In genomic region chr2:26454561-26455001, GRCh38 we compare ENCODE assay signal across 35 cellular contexts. TPM values are rescaled to one million over a fixed set of nuclear protein-coding genes. Genes with fewer than 3 reads are reported as not detected.
"Had no signal": no experiment of that assay in that cellular context is flagged by ENCODE, and none has a peak within 500 bp of the region (broad histone marks: within the 10 kb centered on the region; RNA-seq: fewer than 3 reads in every experiment).

No MANE protein-coding gene starts in this region.

- H3K9me3 Mint-ChIP-seq: activated CD8-positive, alpha-beta T cell treated with anti-CD3 and anti-CD28 coated beads for 36 hours; activated naive CD4-positive, alpha-beta T cell treated with anti-CD3 and anti-CD28 coated beads, Interleukin-2, amount 50 U/mL, for 72 hours; activated T-cell treated with anti-CD3 and anti-CD28 coated beads, Interleukin-2, amount 50 U/mL, for 72 hours; T-helper 1 cell treated with Interleukin-12 subunit alpha and Interleukin-12 subunit beta and Interleukin-4 antibody, amounts not matched to agents 30 μg/mL and 1 μg/mL, for 36 hours had no signal

- H3K4me1 Mint-ChIP-seq: naive B cell had no signal

- ATAC-seq: activated CD8-positive, alpha-beta T cell treated with anti-CD3 and anti-CD28 coated beads for 36 hours; activated naive CD4-positive, alpha-beta T cell treated with anti-CD3 and anti-CD28 coated beads, Interleukin-2, amount 50 U/mL, for 72 hours; activated T-cell treated with anti-CD3 and anti-CD28 coated beads, Interleukin-2, amount 50 U/mL, for 72 hours had no signal

- H3K36me3 Mint-ChIP-seq: activated naive CD4-positive, alpha-beta T cell treated with anti-CD3 and anti-CD28 coated beads, Interleukin-2, amount 50 U/mL, for 72 hours; brain; naive B cell had no signal

- H3K27me3 ChIP-seq: adrenal gland, cardiac muscle cell, colonic mucosa, uterus had no signal

- H2AFZ ChIP-seq: parathyroid adenoma had no signal

- DNase-seq: activated CD4-positive, alpha-beta T cell treated with anti-CD3 and anti-CD28 coated beads for 1 hour; activated CD4-positive, alpha-beta T cell treated with anti-CD3 and anti-CD28 coated beads, Interleukin-2, amount 50 U/mL, for 1 hour; activated CD8-positive, alpha-beta T cell treated with anti-CD3 and anti-CD28 coated beads for 36 hours; activated naive CD4-positive, alpha-beta T cell; activated T-cell treated with anti-CD3 and anti-CD28 coated beads for 4 hours; activated T-cell treated with anti-CD3 and anti-CD28 coated beads, Interleukin-2, amount 50 U/mL, for 72 hours; cerebellar nuclear complex; colonic mucosa; effector memory CD4-positive, alpha-beta T cell; glutamatergic neuron; left cardiac atrium; left ventricle myocardium superior; naive B cell; nephron progenitor cell; nucleus accumbens; stimulated activated CD4-positive, alpha-beta T cell treated with anti-CD3 and anti-CD28 coated beads, Interleukin-15, amount 100 ng/mL, for 24 hours; stimulated activated CD4-positive, alpha-beta T cell treated with anti-CD3 and anti-CD28 coated beads, Interleukin-2, amount 100 ng/mL, for 24 hours; stimulated activated naive CD4-positive, alpha-beta T cell treated with Interleukin-2 at 50 U/mL for 16 hours; SW 1271; T1000; trophoblast cell; uterus; WERI-Rb-1 had no signal

- H3K4me3 Mint-ChIP-seq: activated CD8-positive, alpha-beta T cell treated with anti-CD3 and anti-CD28 coated beads for 36 hours; activated T-cell treated with anti-CD3 and anti-CD28 coated beads, Interleukin-2, amount 50 U/mL, for 72 hours; brain; naive B cell; nephron progenitor cell; T-helper 1 cell treated with Interleukin-12 subunit alpha and Interleukin-12 subunit beta and Interleukin-4 antibody, amounts not matched to agents 30 μg/mL and 1 μg/mL, for 36 hours had no signal

- H3K27ac ChIP-seq: adrenal gland, cardiac muscle cell, colonic mucosa, parathyroid adenoma, uterus, WERI-Rb-1 had no signal

- H3K27me3 Mint-ChIP-seq: activated CD8-positive, alpha-beta T cell treated with anti-CD3 and anti-CD28 coated beads for 36 hours had no signal

- H3K27ac Mint-ChIP-seq: activated CD8-positive, alpha-beta T cell treated with anti-CD3 and anti-CD28 coated beads for 36 hours; activated T-cell treated with anti-CD3 and anti-CD28 coated beads, Interleukin-2, amount 50 U/mL, for 72 hours; brain; naive B cell; nephron progenitor cell; T-helper 1 cell treated with Interleukin-12 subunit alpha and Interleukin-12 subunit beta and Interleukin-4 antibody, amounts not matched to agents 30 μg/mL and 1 μg/mL, for 36 hours had no signal

- H3K79me2 ChIP-seq: parathyroid adenoma had no signal

- H3K4me1 ChIP-seq: adrenal gland, colonic mucosa, parathyroid adenoma, uterus had no signal

- H3K9me3 ChIP-seq: adrenal gland, colonic mucosa, uterus had no signal

- H3K4me3 ChIP-seq: adrenal gland, cardiac muscle cell, colonic mucosa, smooth muscle cell, uterus had no signal

- H3K36me3 ChIP-seq: adrenal gland, cardiac muscle cell, colonic mucosa, uterus, WERI-Rb-1 had no signal

- H3K4me2 ChIP-seq: smooth muscle cell had no signal

RNA-seq across cellular contexts. Expression of gene OTOF, which starts 23.3 kb away (rescaled TPM):
- total RNA-seq: cardiac muscle cell, colonic mucosa, epithelial cell of proximal tubule, left ventricle myocardium superior, smooth muscle cell had no signal
- polyA plus RNA-seq: aorta, cardiac muscle cell, keratinocyte had no signal

RNA-seq across cellular contexts. Expression of gene DRC1, which starts 52.9 kb away (rescaled TPM):
- total RNA-seq: activated CD8-positive, alpha-beta T cell treated with anti-CD3 and anti-CD28 coated beads for 36 hours; activated naive CD4-positive, alpha-beta T cell treated with anti-CD3 and anti-CD28 coated beads, Interleukin-2, amount 50 U/mL, for 72 hours; cardiac muscle cell; colonic mucosa; dermis microvascular lymphatic vessel endothelial cell; epithelial cell of proximal tubule; left cardiac atrium; left ventricle myocardium superior; lung microvascular endothelial cell; smooth muscle cell had no signal
- polyA plus RNA-seq: aorta, cardiac muscle cell, keratinocyte had no signal
